8 cellular contexts compared by ENCODE assay signal in the genomic region with DNA sequence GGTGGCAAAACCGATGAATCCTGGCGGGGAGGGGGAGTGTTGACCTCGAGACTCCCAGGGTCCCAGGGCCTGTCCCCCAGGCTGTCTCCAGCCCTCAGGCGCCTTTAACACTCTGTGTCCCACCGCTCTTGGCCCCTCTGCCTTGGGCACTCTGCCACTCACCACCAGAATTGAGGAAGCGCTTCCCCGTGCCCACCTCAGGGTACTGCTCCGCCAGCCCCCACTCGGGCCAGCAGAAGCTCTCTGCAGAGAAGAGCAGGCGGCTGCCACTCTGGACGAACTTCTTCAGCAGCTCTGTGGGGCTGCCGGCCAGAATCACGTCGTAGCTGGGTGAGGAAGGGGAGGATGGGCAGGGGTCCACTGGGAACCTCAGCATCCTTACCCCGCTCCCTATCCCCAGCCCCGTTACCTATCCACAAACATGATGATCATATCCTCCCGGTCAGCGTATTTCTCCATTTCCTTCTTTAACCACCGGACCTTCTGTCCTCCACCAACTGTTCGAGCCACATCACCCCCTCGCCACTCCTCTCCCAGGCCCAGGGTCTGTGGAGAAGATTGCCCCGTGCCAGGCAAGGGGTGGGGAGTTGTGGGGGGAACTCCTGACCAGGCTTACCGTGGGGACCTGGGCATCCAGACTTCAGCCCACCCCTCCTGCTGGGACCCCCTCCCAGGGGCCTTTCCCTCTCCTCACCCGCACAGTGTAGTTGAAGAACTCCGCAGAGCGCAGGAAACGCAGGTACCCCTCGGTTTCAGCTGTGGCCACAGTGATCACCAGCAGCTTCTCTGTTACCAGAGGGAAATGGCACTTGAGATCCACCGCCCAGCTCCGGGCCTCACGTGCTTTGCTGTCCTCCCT. TPM values are rescaled to one million over a fixed set of nuclear protein-coding genes. Genes with fewer than 3 reads are reported as not detected.
A peak's percentile ranks its signal among the peaks of the same experiment; 100 is the strongest.
DNase-seq lines count a peak whose midpoint lies in the region; ATAC-seq and TF ChIP-seq lines count a peak whose summit lies in the region.

No MANE protein-coding gene starts in this region.

- intact Hi-C loops in activated CD8-positive, alpha-beta T cell treated with anti-CD3 and anti-CD28 coated beads for 36 hours (cut with micrococcal nuclease), result no loop called here

- H3K27me3 ChIP-seq in iPS-15b (ENCODE audit: control insufficient read depth, insufficient read depth, low read length) (no peaks in the 10 kb centered on the region), stomach smooth muscle (ENCODE audit: control insufficient read depth in 1 of 2, insufficient read depth in 2 of 2, low read length in 2 of 2) (no peaks in the 10 kb centered on the region)

- no peak for TF ChIP-seq CTCF in activated CD8-positive, alpha-beta T cell treated with anti-CD3 and anti-CD28 coated beads for 36 hours (IDR thresholded peaks at IDR 0.05)

- H3K27ac ChIP-seq in stomach smooth muscle (ENCODE audit: low read length), result peak overlapping the region; percentile 80

- POLR2A ChIA-PET in activated CD8-positive, alpha-beta T cell treated with anti-CD3 and anti-CD28 coated beads for 36 hours (lab: Charles Lee), result interaction anchor here (0.6 to 3.2 kb wide), 2 partner anchors 28 to 128 kb away, joined by 3 to 22 read pairs; a partner anchor contains a TSS

- H3K36me3 ChIP-seq in iPS-15b (ENCODE audit: control insufficient read depth, insufficient read depth, low read length) (peaks cover 10% of the 10 kb centered on the region), stomach smooth muscle (ENCODE audit: control insufficient read depth in 2 of 2, insufficient read depth in 2 of 2, low read length in 2 of 2) (peaks cover 6 to 13% of the 10 kb centered on the region in 2 donors)

- no peaks in the 10 kb centered on the region for H3K36me3 Mint-ChIP-seq in activated naive CD4-positive, alpha-beta T cell treated with anti-CD3 and anti-CD28 coated beads, Interleukin-2, amount 50 U/mL, for 24 hours
- no peaks in the 10 kb centered on the region for H3K36me3 Mint-ChIP-seq in activated CD8-positive, alpha-beta T cell treated with anti-CD3 and anti-CD28 coated beads for 36 hours (ENCODE audit: low read depth)

- H3K4me1 Mint-ChIP-seq in activated naive CD4-positive, alpha-beta T cell treated with anti-CD3 and anti-CD28 coated beads, Interleukin-2, amount 50 U/mL, for 24 hours, result peaks cover 34% of the 10 kb centered on the region
- H3K4me1 Mint-ChIP-seq in activated CD8-positive, alpha-beta T cell treated with anti-CD3 and anti-CD28 coated beads for 36 hours (ENCODE audit: low read depth), result peaks cover 21% of the 10 kb centered on the region

- peak overlapping the region; percentile 39 for H3K27ac Mint-ChIP-seq in activated naive CD4-positive, alpha-beta T cell treated with anti-CD3 and anti-CD28 coated beads, Interleukin-2, amount 50 U/mL, for 24 hours
- peak overlapping the region; percentile 70 for H3K27ac Mint-ChIP-seq in activated CD8-positive, alpha-beta T cell treated with anti-CD3 and anti-CD28 coated beads for 36 hours

- CTCF ChIA-PET in activated CD8-positive, alpha-beta T cell treated with anti-CD3 and anti-CD28 coated beads for 36 hours (lab: Charles Lee), result interaction anchor here (0.9 to 3.1 kb wide), 7 partner anchors 16 to 72 kb away, joined by 3 to 22 read pairs (median 5); no protein-coding TSS in a partner anchor

- no peak for DNase-seq in activated naive CD4-positive, alpha-beta T cell treated with anti-CD3 and anti-CD28 coated beads, Interleukin-2, amount 50 U/mL, for 16 hours
- peak; percentile 12 for DNase-seq in activated CD8-positive, alpha-beta T cell treated with anti-CD3 and anti-CD28 coated beads for 36 hours
- DNase-seq in NCI-H345 (lab: John Stamatoyannopoulos, UW) (no peak), SHP77 (lab: John Stamatoyannopoulos, UW) (no peak)
- no peak for DNase-seq in central memory CD4-positive, alpha-beta T cell

- ATAC-seq in activated CD8-positive, alpha-beta T cell treated with anti-CD3 and anti-CD28 coated beads for 36 hours, result no peak

- H3K9me3 ChIP-seq in iPS-15b (ENCODE audit: control insufficient read depth, insufficient read depth, low read length), result no peaks in the 10 kb centered on the region
- H3K9me3 ChIP-seq in stomach smooth muscle (ENCODE audit: control insufficient read depth in 2 of 2, low read length in 2 of 2), result no peaks in the 10 kb centered on the region

- H3K9ac ChIP-seq in iPS-15b (ENCODE audit: low read depth, low read length) (peak overlapping the region; percentile 60), stomach smooth muscle (ENCODE audit: low read length in 2 of 2) (peak overlapping the region; percentile 72 to 81)

- H3K4me3 ChIP-seq in iPS-15b (ENCODE audit: low read depth, low read length), result peak overlapping the region; percentile 98
- H3K4me3 ChIP-seq in stomach smooth muscle (ENCODE audit: low read length in 2 of 2), result peak overlapping the region; percentile 90 to 97

- peak overlapping the region; percentile 95 for H3K4me3 Mint-ChIP-seq in activated naive CD4-positive, alpha-beta T cell treated with anti-CD3 and anti-CD28 coated beads, Interleukin-2, amount 50 U/mL, for 24 hours
- H3K4me3 Mint-ChIP-seq in activated CD8-positive, alpha-beta T cell treated with anti-CD3 and anti-CD28 coated beads for 36 hours, result peak overlapping the region; percentile 98

- no peaks in the 10 kb centered on the region for H3K9me3 Mint-ChIP-seq in activated naive CD4-positive, alpha-beta T cell treated with anti-CD3 and anti-CD28 coated beads, Interleukin-2, amount 50 U/mL, for 24 hours
- no peaks in the 10 kb centered on the region for H3K9me3 Mint-ChIP-seq in activated CD8-positive, alpha-beta T cell treated with anti-CD3 and anti-CD28 coated beads for 36 hours

- H3K4me1 ChIP-seq in iPS-15b (ENCODE audit: control insufficient read depth, insufficient read depth, low read length), result no peaks in the 10 kb centered on the region
- peaks cover 35% of the 10 kb centered on the region for H3K4me1 ChIP-seq in stomach smooth muscle (ENCODE audit: control insufficient read depth, insufficient read depth, low read length)

- no peaks in the 10 kb centered on the region for H3K27me3 Mint-ChIP-seq in activated naive CD4-positive, alpha-beta T cell treated with anti-CD3 and anti-CD28 coated beads, Interleukin-2, amount 50 U/mL, for 24 hours
- no peaks in the 10 kb centered on the region for H3K27me3 Mint-ChIP-seq in activated CD8-positive, alpha-beta T cell treated with anti-CD3 and anti-CD28 coated beads for 36 hours

RNA-seq across cellular contexts. Expression of a gene that starts 1.2 kb away (rescaled TPM):
- 10 to 100 TPM; 20.4 to 24.4 TPM for total RNA-seq in activated CD8-positive, alpha-beta T cell treated with anti-CD3 and anti-CD28 coated beads for 36 hours

RNA-seq across cellular contexts. Expression of a gene that starts 1.7 kb away (rescaled TPM):
- 10 to 100 TPM; 36.8 to 37.9 TPM for total RNA-seq in activated CD8-positive, alpha-beta T cell treated with anti-CD3 and anti-CD28 coated beads for 36 hours

RNA-seq across cellular contexts. Expression of a gene that starts 15.4 kb away (rescaled TPM):
- total RNA-seq in activated CD8-positive, alpha-beta T cell treated with anti-CD3 and anti-CD28 coated beads for 36 hours, result not detected

RNA-seq across cellular contexts. Expression of a gene that starts 21.4 kb away (rescaled TPM):
- 10 to 100 TPM; 14.2 to 15.8 TPM for total RNA-seq in activated CD8-positive, alpha-beta T cell treated with anti-CD3 and anti-CD28 coated beads for 36 hours

RNA-seq across cellular contexts. Expression of a gene that starts 28.7 kb away (rescaled TPM):
- 10 to 100 TPM; 86.5 to 96.8 TPM for total RNA-seq in activated CD8-positive, alpha-beta T cell treated with anti-CD3 and anti-CD28 coated beads for 36 hours
